In the genomic region with DNA sequence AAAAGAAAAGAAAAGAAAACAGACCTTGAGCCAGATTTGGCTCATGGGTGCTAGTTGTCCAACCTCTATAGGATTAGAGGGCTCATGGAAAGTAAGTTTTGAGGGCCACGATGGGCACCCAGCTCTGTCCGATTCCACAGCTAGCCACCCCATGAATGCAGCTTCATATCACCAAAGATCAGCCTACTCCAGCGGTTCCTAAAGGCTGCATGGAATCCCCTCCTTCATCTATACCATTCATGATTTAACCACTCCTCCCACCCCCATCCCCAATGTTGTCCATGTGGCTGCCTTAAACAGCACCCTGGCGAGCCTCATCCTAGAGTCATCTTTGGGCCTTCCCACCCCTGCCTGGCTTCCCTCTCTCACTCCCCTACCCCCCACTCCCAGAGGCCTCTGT, we compare ENCODE assay signal across 17 cellular contexts. TPM values are rescaled to one million over a fixed set of nuclear protein-coding genes. Genes with fewer than 3 reads are reported as not detected.
DNase-seq lines count a peak whose midpoint lies in the region; ATAC-seq and TF ChIP-seq lines count a peak whose summit lies in the region.
"Had no signal": no experiment of that assay in that cellular context is flagged by ENCODE, and none has a peak within 500 bp of the region (broad histone marks: within the 10 kb centered on the region; RNA-seq: fewer than 3 reads in every experiment).

No MANE protein-coding gene starts in this region.

- H3K27me3 Mint-ChIP-seq in CD4-positive, alpha-beta T cell, result no peaks in the 10 kb centered on the region
- H3K27me3 Mint-ChIP-seq in neural progenitor cell (ENCODE audit: insufficient read depth, low read depth), result peaks cover 5% of the 10 kb centered on the region
- H3K27me3 Mint-ChIP-seq in activated naive CD4-positive, alpha-beta T cell treated with anti-CD3 and anti-CD28 coated beads, Interleukin-2, amount 10 ng/mL, durations not matched to agents 7 days and 5 days, result no peaks in the 10 kb centered on the region

- intact Hi-C loops in CD4-positive, alpha-beta T cell (cut with DNase I, micrococcal nuclease), result loop anchor here in 1 of 2 experiments (2.0 kb wide), 1 partner anchor 47 kb away; no protein-coding TSS in a partner anchor

- H3F3A ChIP-seq in neural progenitor cell (ENCODE audit: low read depth), result peaks cover 38% of the 10 kb centered on the region

- no peak overlapping the region for H2AFZ ChIP-seq in neural progenitor cell (replicated peaks)
- H2AFZ ChIP-seq: GM23248 had no signal

- no peak overlapping the region for H3K4me2 ChIP-seq in neural progenitor cell

- H3K36me3 Mint-ChIP-seq in CD4-positive, alpha-beta T cell (ENCODE audit: low read depth), result peaks cover 14% of the 10 kb centered on the region
- peaks cover 2% of the 10 kb centered on the region for H3K36me3 Mint-ChIP-seq in neural progenitor cell
- H3K36me3 Mint-ChIP-seq in stimulated activated effector memory CD8-positive, alpha-beta T cell treated with anti-CD3 and anti-CD28 coated beads, Interleukin-12 subunit alpha, Interleukin-12 subunit beta, amount 100 ng/mL, for 72 hours, result peaks cover 11% of the 10 kb centered on the region
- H3K36me3 Mint-ChIP-seq in activated naive CD4-positive, alpha-beta T cell treated with anti-CD3 and anti-CD28 coated beads, Interleukin-2, amount 10 ng/mL, durations not matched to agents 7 days and 5 days, result peaks cover 17% of the 10 kb centered on the region

- peak overlapping the region; percentile 28 for H3K4me3 Mint-ChIP-seq in CD4-positive, alpha-beta T cell
- peak overlapping the region; percentile 50 for H3K4me3 Mint-ChIP-seq in neural progenitor cell
- H3K4me3 Mint-ChIP-seq in stimulated activated effector memory CD8-positive, alpha-beta T cell treated with anti-CD3 and anti-CD28 coated beads, Interleukin-12 subunit alpha, Interleukin-12 subunit beta, amount 100 ng/mL, for 72 hours, result peak overlapping the region; percentile 2
- H3K4me3 Mint-ChIP-seq in activated naive CD4-positive, alpha-beta T cell treated with anti-CD3 and anti-CD28 coated beads, Interleukin-2, amount 10 ng/mL, durations not matched to agents 7 days and 5 days, result no peak overlapping the region
- H3K4me3 Mint-ChIP-seq: CD8-positive, alpha-beta T cell had no signal

- no peaks in the 10 kb centered on the region for H4K20me1 ChIP-seq in neural progenitor cell (ENCODE audit: low read depth)

- H3K9me3 Mint-ChIP-seq in CD4-positive, alpha-beta T cell, result no peaks in the 10 kb centered on the region
- H3K9me3 Mint-ChIP-seq in neural progenitor cell, result no peaks in the 10 kb centered on the region
- H3K9me3 Mint-ChIP-seq in stimulated activated effector memory CD8-positive, alpha-beta T cell treated with anti-CD3 and anti-CD28 coated beads, Interleukin-12 subunit alpha, Interleukin-12 subunit beta, amount 100 ng/mL, for 72 hours, result no peaks in the 10 kb centered on the region
- no peaks in the 10 kb centered on the region for H3K9me3 Mint-ChIP-seq in activated naive CD4-positive, alpha-beta T cell treated with anti-CD3 and anti-CD28 coated beads, Interleukin-2, amount 10 ng/mL, durations not matched to agents 7 days and 5 days
- H3K9me3 Mint-ChIP-seq: CD8-positive, alpha-beta T cell had no signal

- no peaks in the 10 kb centered on the region for H3K9me3 ChIP-seq in CD4-positive, alpha-beta T cell (ENCODE audit: control insufficient read depth, low read length)
- H3K9me3 ChIP-seq in neural progenitor cell (ENCODE audit: low read depth), result no peaks in the 10 kb centered on the region
- H3K9me3 ChIP-seq: Caco-2 had no signal

- peaks cover 5% of the 10 kb centered on the region for H3K4me1 ChIP-seq in neural progenitor cell

- H3K79me2 ChIP-seq in neural progenitor cell (ENCODE audit: low read depth), result no peaks in the 10 kb centered on the region

- no peak for DNase-seq in CD4-positive, alpha-beta T cell
- DNase-seq in RWPE1 (ENCODE audit: low spot score), result no peak
- DNase-seq in neural progenitor cell (ENCODE audit: low spot score), result no peak
- no peak for DNase-seq in stimulated activated effector memory CD8-positive, alpha-beta T cell treated with anti-CD3 and anti-CD28 coated beads, Interleukin-12 subunit alpha, Interleukin-12 subunit beta, amount 100 ng/mL, for 72 hours (ENCODE audit: low spot score in 2 of 2)
- no peak for DNase-seq in stimulated activated CD4-positive, alpha-beta T cell treated with anti-CD3 and anti-CD28 coated beads, Interleukin-2, amount 100 ng/mL, for 24 hours
- DNase-seq in activated naive CD4-positive, alpha-beta T cell treated with anti-CD3 and anti-CD28 coated beads, Interleukin-2, amount 10 ng/mL, durations not matched to agents 7 days and 5 days, result no peak
- DNase-seq: C1 segment of cervical spinal cord; Caco-2; CD8-positive, alpha-beta T cell; DMS153; DND-41; GM23248; H7; HCEC 1CT had no signal

- ATAC-seq in CD4-positive, alpha-beta T cell (ENCODE audit: poor library complexity), result no peak
- no peak for ATAC-seq in stimulated activated effector memory CD8-positive, alpha-beta T cell treated with anti-CD3 and anti-CD28 coated beads, Interleukin-12 subunit alpha, Interleukin-12 subunit beta, amount 100 ng/mL, for 72 hours
- ATAC-seq: CD8-positive, alpha-beta T cell had no signal

- CTCF ChIA-PET in CD4-positive, alpha-beta T cell (lab: Charles Lee), result no interaction called here
- CTCF ChIA-PET in RWPE1 (lab: Yijun Ruan, JAX), result no interaction called here
- CTCF ChIA-PET in activated naive CD4-positive, alpha-beta T cell treated with anti-CD3 and anti-CD28 coated beads, Interleukin-2, amount 10 ng/mL, durations not matched to agents 7 days and 5 days (lab: Charles Lee), result interaction anchor here (0.9 kb wide), 1 partner anchor 43 kb away, joined by 3 read pairs; no protein-coding TSS in a partner anchor

- H3K27me3 ChIP-seq in CD4-positive, alpha-beta T cell (ENCODE audit: control insufficient read depth, insufficient read depth, low read length), result no peaks in the 10 kb centered on the region
- H3K27me3 ChIP-seq in neural progenitor cell, result no peaks in the 10 kb centered on the region

- POLR2A ChIA-PET in CD4-positive, alpha-beta T cell (lab: Charles Lee), result no interaction called here
- POLR2A ChIA-PET in RWPE1 (lab: Yijun Ruan, JAX; ENCODE audit: low non-redundant PET), result no interaction called here

- H3K27ac Mint-ChIP-seq in CD4-positive, alpha-beta T cell, result no peak overlapping the region
- H3K27ac Mint-ChIP-seq in neural progenitor cell, result no peak overlapping the region
- no peak overlapping the region for H3K27ac Mint-ChIP-seq in stimulated activated effector memory CD8-positive, alpha-beta T cell treated with anti-CD3 and anti-CD28 coated beads, Interleukin-12 subunit alpha, Interleukin-12 subunit beta, amount 100 ng/mL, for 72 hours
- H3K27ac Mint-ChIP-seq in activated naive CD4-positive, alpha-beta T cell treated with anti-CD3 and anti-CD28 coated beads, Interleukin-2, amount 10 ng/mL, durations not matched to agents 7 days and 5 days, result no peak overlapping the region
- H3K27ac Mint-ChIP-seq: CD8-positive, alpha-beta T cell had no signal

- no peaks in the 10 kb centered on the region for H3K36me3 ChIP-seq in neural progenitor cell

- H3K4me1 Mint-ChIP-seq in CD4-positive, alpha-beta T cell (ENCODE audit: low read depth), result peaks cover 19% of the 10 kb centered on the region
- peaks cover 24% of the 10 kb centered on the region for H3K4me1 Mint-ChIP-seq in neural progenitor cell
- H3K4me1 Mint-ChIP-seq in stimulated activated effector memory CD8-positive, alpha-beta T cell treated with anti-CD3 and anti-CD28 coated beads, Interleukin-12 subunit alpha, Interleukin-12 subunit beta, amount 100 ng/mL, for 72 hours, result peaks cover 32% of the 10 kb centered on the region
- H3K4me1 Mint-ChIP-seq in activated naive CD4-positive, alpha-beta T cell treated with anti-CD3 and anti-CD28 coated beads, Interleukin-2, amount 10 ng/mL, durations not matched to agents 7 days and 5 days, result peaks cover 34% of the 10 kb centered on the region

- TF ChIP-seq CTCF in CD4-positive, alpha-beta T cell (IDR thresholded peaks at IDR 0.05), result no peak
- TF ChIP-seq CTCF in RWPE1 (conservative IDR thresholded peaks at IDR 0.05; ENCODE audit: low read depth), result no peak
- no peak for TF ChIP-seq CTCF in neural progenitor cell (IDR thresholded peaks at IDR 0.05)

- H3K4me3 ChIP-seq in neural progenitor cell, result no peak overlapping the region
- H3K4me3 ChIP-seq: GM23248 had no signal

- H3K9ac ChIP-seq in neural progenitor cell, result no peak overlapping the region
- H3K9ac ChIP-seq: GM23248 had no signal

- no peak overlapping the region for H3K27ac ChIP-seq in CD4-positive, alpha-beta T cell (ENCODE audit: low read depth, low read length)
- H3K27ac ChIP-seq in RWPE1, result peak overlapping the region; percentile 87
- no peak overlapping the region for H3K27ac ChIP-seq in neural progenitor cell
- H3K27ac ChIP-seq: GM23248 had no signal

RNA-seq across cellular contexts. Expression of gene MVB12A, which starts 2.1 kb away (rescaled TPM):
- 10 to 100 TPM in 1 of 2 experiments, 1 to 10 TPM in 1; 9.8 to 10.7 TPM for total RNA-seq in CD4-positive, alpha-beta T cell
- 33.2 and 88.6 TPM in 2 replicates for total RNA-seq in neural progenitor cell (ENCODE audit: low replicate concordance)

RNA-seq across cellular contexts. Expression of gene BST2, which starts 16.5 kb away (rescaled TPM):
- total RNA-seq in CD4-positive, alpha-beta T cell, result 10 to 100 TPM; 16.1 to 16.8 TPM
- 44.8 and 65.5 TPM in 2 replicates for total RNA-seq in neural progenitor cell (ENCODE audit: low replicate concordance)
- total RNA-seq: GM23248 had no signal

RNA-seq across cellular contexts. Expression of gene TMEM221, which starts 26.5 kb away (rescaled TPM):
- not detected for total RNA-seq in CD4-positive, alpha-beta T cell
- total RNA-seq in neural progenitor cell (ENCODE audit: low replicate concordance), result 0.17 and 2.2 TPM in 2 replicates
- total RNA-seq: A172; A673; Caco-2; CD8-positive, alpha-beta T cell; H7 had no signal

RNA-seq across cellular contexts. Expression of gene CCDC194, which starts 27.9 kb away (rescaled TPM):
- not detected for total RNA-seq in CD4-positive, alpha-beta T cell
- total RNA-seq in neural progenitor cell (ENCODE audit: low replicate concordance), result 0.56 and 1.1 TPM in 2 replicates
- total RNA-seq: A172, A673, GM23248, H1 had no signal

RNA-seq across cellular contexts. Expression of gene NXNL1, which starts 38.8 kb away (rescaled TPM):
- total RNA-seq in CD4-positive, alpha-beta T cell, result not detected
- total RNA-seq in neural progenitor cell (ENCODE audit: low replicate concordance), result not detected in 2 replicates
- total RNA-seq: A172; A673; Caco-2; CD8-positive, alpha-beta T cell; GM23248; H1; H7 had no signal
